In the genomic region with DNA sequence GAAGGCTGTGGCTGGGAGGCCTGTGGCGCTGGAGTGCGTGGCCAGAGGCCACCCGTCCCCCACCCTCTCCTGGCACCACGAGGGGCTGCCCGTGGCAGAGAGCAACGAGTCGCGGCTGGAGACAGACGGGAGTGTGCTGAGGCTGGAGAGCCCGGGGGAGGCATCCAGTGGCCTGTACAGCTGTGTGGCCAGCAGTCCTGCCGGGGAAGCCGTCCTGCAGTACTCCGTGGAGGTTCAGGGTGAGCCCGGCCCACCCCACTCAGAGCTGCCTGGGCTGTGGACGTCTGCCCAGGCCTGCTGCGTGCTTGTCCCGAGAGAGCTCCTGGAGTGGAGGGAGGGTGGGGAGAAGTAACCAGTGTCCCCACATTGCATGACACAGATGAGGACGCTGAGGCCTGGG, we compare ENCODE assay signal across 20 cellular contexts.
"Had no signal": no experiment of that assay in that cellular context is flagged by ENCODE, and none has a peak within 500 bp of the region (broad histone marks: within the 10 kb centered on the region; RNA-seq: fewer than 3 reads in every experiment).

No MANE protein-coding gene starts in this region.

- H3K4me1 Mint-ChIP-seq: mesothelial cell of epicardium, natural killer cell, neural crest cell had no signal

- H3K9me3 ChIP-seq: lower lobe of right lung, ovary, right lobe of liver, spleen, tibial artery, upper lobe of left lung, vagina had no signal

- H3K4me1 ChIP-seq: lower lobe of right lung, right lobe of liver, spleen, upper lobe of left lung, vagina had no signal

- H3K9me3 Mint-ChIP-seq: mesothelial cell of epicardium, natural killer cell, neural crest cell had no signal

- DNase-seq: central memory CD4-positive, alpha-beta T cell; dorsolateral prefrontal cortex; effector CD8-positive, alpha-beta T cell; lower lobe of right lung; natural killer cell; nucleus accumbens; ovary; right lobe of liver; spleen; stimulated activated CD4-positive, alpha-beta T cell treated with anti-CD3 and anti-CD28 coated beads, Interleukin-15, amount 100 ng/mL, for 24 hours; stimulated activated CD4-positive, alpha-beta T cell treated with anti-CD3 and anti-CD28 coated beads, Interleukin-1b, Interleukin-23, amount 100 ng/mL, for 48 hours; stimulated activated CD4-positive, alpha-beta T cell treated with anti-CD3 and anti-CD28 coated beads, Interleukin-4, amount 100 ng/mL, for 24 hours; stimulated activated naive CD4-positive, alpha-beta T cell; tibial artery had no signal

- ATAC-seq: natural killer cell, right lobe of liver had no signal

- H3K36me3 Mint-ChIP-seq: memory B cell, mesothelial cell of epicardium, natural killer cell had no signal

- H3K27me3 ChIP-seq: dorsolateral prefrontal cortex, ovary, right lobe of liver, tibial artery, upper lobe of left lung, vagina had no signal

- H3K27ac ChIP-seq: coronary artery, dorsolateral prefrontal cortex, lower lobe of right lung, ovary, right lobe of liver, spleen, tibial artery, upper lobe of left lung, vagina had no signal

- H3K4me3 ChIP-seq: coronary artery, dorsolateral prefrontal cortex, lower lobe of right lung, ovary, right lobe of liver, spleen, tibial artery, upper lobe of left lung, vagina had no signal

- H3K36me3 ChIP-seq: lower lobe of right lung, ovary, right lobe of liver, spleen, tibial artery, upper lobe of left lung, vagina had no signal

- H3K27ac Mint-ChIP-seq: memory B cell, mesothelial cell of epicardium, natural killer cell had no signal

- H3K4me3 Mint-ChIP-seq: memory B cell, mesothelial cell of epicardium, natural killer cell, neural crest cell had no signal
